13 cellular contexts compared by ENCODE assay signal in genomic region chr14:37591941-37592287, GRCh38. TPM values are rescaled to one million over a fixed set of nuclear protein-coding genes. Genes with fewer than 3 reads are reported as not detected.
DNase-seq lines count a peak whose midpoint lies in the region; ATAC-seq, FAIRE-seq and TF ChIP-seq lines count a peak whose summit lies in the region.
"Had no signal": no experiment of that assay in that cellular context is flagged by ENCODE, and none has a peak within 500 bp of the region (broad histone marks: within the 10 kb centered on the region; RNA-seq: fewer than 3 reads in every experiment).

No MANE protein-coding gene starts in this region.

- peak overlapping the region; percentile 99 for H3K27ac Mint-ChIP-seq in Caco-2 (ENCODE audit: unreplicated experiment)
- no peak overlapping the region for H3K27ac Mint-ChIP-seq in neural crest cell (ENCODE audit: unreplicated experiment)
- no peak overlapping the region for H3K27ac Mint-ChIP-seq in activated T-helper 17 cell treated with anti-CD3 and anti-CD28 coated beads, Interleukin-2, amount 50 U/mL, for 72 hours
- H3K27ac Mint-ChIP-seq: CD8-positive, alpha-beta T cell had no signal

- H4K20me1 ChIP-seq in endothelial cell of umbilical vein (replicated peaks; ENCODE audit: control insufficient read depth, extremely low read depth, insufficient read depth, low read length), result no peaks in the 10 kb centered on the region

- peaks cover 10% of the 10 kb centered on the region for H3K36me3 ChIP-seq in Caco-2 (ENCODE audit: control insufficient read depth, insufficient read depth, low read length)
- no peaks in the 10 kb centered on the region for H3K36me3 ChIP-seq in HUES64 (ENCODE audit: insufficient read depth, low read length)
- no peaks in the 10 kb centered on the region for H3K36me3 ChIP-seq in endothelial cell of umbilical vein (ENCODE audit: control insufficient read depth in 2 of 2, extremely low read depth in 1 of 2, insufficient read depth in 2 of 2, low read length in 2 of 2)

- no peaks in the 10 kb centered on the region for H3K9me1 ChIP-seq in endothelial cell of umbilical vein (replicated peaks; ENCODE audit: control insufficient read depth, extremely low read depth, insufficient read depth, low read length)

- H3K9ac ChIP-seq in HUES64 (ENCODE audit: low read depth, low read length) (no peak overlapping the region), endothelial cell of umbilical vein (replicated peaks; ENCODE audit: extremely low read depth, insufficient read depth, low read length) (no peak overlapping the region)

- peak overlapping the region; percentile 4 for H2AFZ ChIP-seq in endothelial cell of umbilical vein (ENCODE audit: low read depth, low read length)

- intact Hi-C loops in Caco-2 (cut with micrococcal nuclease; ENCODE audit: unreplicated experiment) (loop anchor here (1.0 to 2.0 kb wide), 3 partner anchors 263 to 346 kb away; no protein-coding TSS in a partner anchor), endothelial cell of umbilical vein (cut with micrococcal nuclease) (no loop called here)

- H3K9me3 ChIP-seq in Caco-2 (no peaks in the 10 kb centered on the region), HUES64 (ENCODE audit: insufficient read depth, low read depth, low read length) (no peaks in the 10 kb centered on the region), endothelial cell of umbilical vein (replicated peaks; ENCODE audit: control insufficient read depth, insufficient read depth, low read length) (no peaks in the 10 kb centered on the region)

- 2% methylated on average over 31 of the region's 31 CpGs for WGBS in HUES64

- peaks cover 88% of the 10 kb centered on the region for H3K36me3 Mint-ChIP-seq in Caco-2 (ENCODE audit: insufficient read depth, unreplicated experiment)
- peaks cover 3% of the 10 kb centered on the region for H3K36me3 Mint-ChIP-seq in neural crest cell (ENCODE audit: low read depth)
- peaks cover 24% of the 10 kb centered on the region for H3K36me3 Mint-ChIP-seq in activated T-helper 17 cell treated with anti-CD3 and anti-CD28 coated beads, Interleukin-2, amount 50 U/mL, for 72 hours (ENCODE audit: low read depth)
- H3K36me3 Mint-ChIP-seq: CD8-positive, alpha-beta T cell had no signal

- H3K27me3 Mint-ChIP-seq in Caco-2 (ENCODE audit: insufficient read depth, unreplicated experiment) (no peaks in the 10 kb centered on the region), neural crest cell (ENCODE audit: low read depth) (peaks cover 95% of the 10 kb centered on the region)
- peaks cover 63% of the 10 kb centered on the region for H3K27me3 Mint-ChIP-seq in activated T-helper 17 cell treated with anti-CD3 and anti-CD28 coated beads, Interleukin-2, amount 50 U/mL, for 72 hours

- CTCF ChIA-PET in Caco-2 (lab: Charles Lee), result interaction anchor here (1.2 kb wide), 1 partner anchor 361 kb away, joined by 6 read pairs; no protein-coding TSS in a partner anchor
- CTCF ChIA-PET in endothelial cell of umbilical vein (lab: Charles Lee), result interaction anchor here (1.1 kb wide), 1 partner anchor 345 kb away, joined by 3 read pairs; no protein-coding TSS in a partner anchor

- no peak for TF ChIP-seq POLR2A in endothelial cell of umbilical vein (IDR thresholded peaks at IDR 0.05; ENCODE audit: low read depth, low read length)

- H3K4me3 ChIP-seq in Caco-2 (ENCODE audit: low read depth, low read length) (peak overlapping the region; percentile 92), HUES64 (ENCODE audit: low read length) (peak overlapping the region; percentile 33), endothelial cell of umbilical vein (replicated peaks in 1 of 3; ENCODE audit: insufficient read depth in 1 of 3, low read depth in 1 of 3, low read length in 3 of 3) (no peak overlapping the region)

- no peak for ATAC-seq in activated T-helper 17 cell treated with anti-CD3 and anti-CD28 coated beads, Interleukin-2, amount 50 U/mL, for 72 hours (replicated peaks)
- ATAC-seq in HG03571 (IDR thresholded peaks at IDR 0.05; ENCODE audit: unreplicated experiment) (no peak), GM18873 (IDR thresholded peaks at IDR 0.05; ENCODE audit: low FRiP score, unreplicated experiment) (no peak), HG03460 (IDR thresholded peaks at IDR 0.05; ENCODE audit: unreplicated experiment) (no peak)
- ATAC-seq: CD8-positive, alpha-beta T cell had no signal

- POLR2A ChIA-PET in Caco-2 (lab: Charles Lee) (no interaction called here), endothelial cell of umbilical vein (lab: Charles Lee) (no interaction called here)

- DNase-seq in Caco-2 (peak in 1 of 2 experiments; percentile 83), endothelial cell of umbilical vein (ENCODE audit: low read depth, low spot score) (no peak), neural crest cell (ENCODE audit: low read depth, low spot score) (no peak)
- DNase-seq: CD8-positive, alpha-beta T cell; NCI-H774; SW 1271 had no signal

- dilution Hi-C loops in endothelial cell of umbilical vein (cut with MboI; ENCODE audit: extremely low pct_ligation_motif_present, low sequenced_read_pairs), result no loop called here

- H3K27me3 ChIP-seq in Caco-2 (replicated peaks; ENCODE audit: control insufficient read depth, insufficient read depth, low read length), result no peaks in the 10 kb centered on the region
- H3K27me3 ChIP-seq in HUES64 (ENCODE audit: insufficient read depth, low read length), result peaks cover 99% of the 10 kb centered on the region
- H3K27me3 ChIP-seq in endothelial cell of umbilical vein (ENCODE audit: control insufficient read depth in 2 of 2, insufficient read depth in 2 of 2, low read length in 2 of 2), result peaks cover 73 to 88% of the 10 kb centered on the region in 2 experiments

- no peak overlapping the region for H3K4me2 ChIP-seq in endothelial cell of umbilical vein (ENCODE audit: insufficient read depth, low read length)

- FAIRE-seq in endothelial cell of umbilical vein (lab: Jason Lieb, UNC), result no peak

- no peaks in the 10 kb centered on the region for H3K79me2 ChIP-seq in endothelial cell of umbilical vein (ENCODE audit: control insufficient read depth, insufficient read depth, low read length)

- no peak for TF ChIP-seq CTCF in Caco-2 (IDR thresholded peaks at IDR 0.05; ENCODE audit: insufficient read depth in 1 of 2, low read depth in 1 of 2, low read length in 1 of 2, severe bottlenecking in 1 of 2, unreplicated experiment in 1 of 2)
- no peak for TF ChIP-seq CTCF in endothelial cell of umbilical vein (IDR thresholded peaks at IDR 0.05; ENCODE audit: extremely low read depth in 1 of 2, insufficient read depth in 1 of 2, low read depth in 1 of 2, low read length in 2 of 2)
- no peak for TF ChIP-seq CTCF in neural crest cell (conservative IDR thresholded peaks at IDR 0.05)

- BruUV-seq in Caco-2 (replicated peaks; lab: Mats Ljungman, UMichigan), result no TSS peak
- no TSS peak for BruUV-seq in endothelial cell of umbilical vein (replicated peaks; lab: Mats Ljungman, UMichigan)

- H3K4me1 ChIP-seq in Caco-2 (peaks cover 5% of the 10 kb centered on the region), HUES64 (ENCODE audit: insufficient read depth, low read length) (peaks cover 20% of the 10 kb centered on the region; the same call in 1 of the 2 replicates), endothelial cell of umbilical vein (ENCODE audit: control insufficient read depth, extremely low read depth, insufficient read depth, low read length) (peaks cover 9% of the 10 kb centered on the region)

- H3K9me3 Mint-ChIP-seq in Caco-2 (ENCODE audit: unreplicated experiment) (no peaks in the 10 kb centered on the region), neural crest cell (no peaks in the 10 kb centered on the region)
- peaks cover 7% of the 10 kb centered on the region for H3K9me3 Mint-ChIP-seq in activated T-helper 17 cell treated with anti-CD3 and anti-CD28 coated beads, Interleukin-2, amount 50 U/mL, for 72 hours
- H3K9me3 Mint-ChIP-seq: CD8-positive, alpha-beta T cell had no signal

- peak overlapping the region; percentile 84 for H3K4me3 Mint-ChIP-seq in Caco-2 (ENCODE audit: unreplicated experiment)
- peak overlapping the region; percentile 71 for H3K4me3 Mint-ChIP-seq in neural crest cell
- H3K4me3 Mint-ChIP-seq in activated T-helper 17 cell treated with anti-CD3 and anti-CD28 coated beads, Interleukin-2, amount 50 U/mL, for 72 hours, result no peak overlapping the region
- H3K4me3 Mint-ChIP-seq: CD8-positive, alpha-beta T cell had no signal

- no peak overlapping the region for H3K27ac ChIP-seq in HUES64 (ENCODE audit: low read depth, low read length)
- no peak overlapping the region for H3K27ac ChIP-seq in endothelial cell of umbilical vein (ENCODE audit: insufficient read depth, low read depth, low read length)

- H3K4me1 Mint-ChIP-seq in Caco-2 (ENCODE audit: low read depth, unreplicated experiment), result peaks cover 7% of the 10 kb centered on the region
- peaks cover 35% of the 10 kb centered on the region for H3K4me1 Mint-ChIP-seq in neural crest cell
- peaks cover 7% of the 10 kb centered on the region for H3K4me1 Mint-ChIP-seq in activated T-helper 17 cell treated with anti-CD3 and anti-CD28 coated beads, Interleukin-2, amount 50 U/mL, for 72 hours

RNA-seq across cellular contexts. Expression of gene FOXA1, which starts 3.1 kb away (rescaled TPM):
- 271 and 291 TPM in 2 replicates for total RNA-seq in Caco-2 (2022)
- polyA plus RNA-seq in HUES64 (2013, experiment 1 of 2), result 0.60 TPM
- polyA plus RNA-seq in HUES64 (2013, experiment 2 of 2), result 0.82 TPM
- not detected in 2 replicates for total RNA-seq in endothelial cell of umbilical vein
- 0.06 TPM in 1 of 2 replicates, not detected in the other for polyA plus RNA-seq in endothelial cell of umbilical vein
- polyA plus RNA-seq in endothelial cell of umbilical vein (2011; cell fraction: cytosol; rRNA removed), result 0.03 TPM in 2 replicates
- polyA plus RNA-seq in endothelial cell of umbilical vein (2011; cell fraction: nucleus; rRNA removed), result 0.04 TPM in 1 of 2 replicates, not detected in the other
- polyA plus RNA-seq in endothelial cell of umbilical vein (2012), result 0.25 and 0.62 TPM in 2 replicates
- polyA minus RNA-seq in endothelial cell of umbilical vein, result not detected in 2 replicates
- 4.9 TPM for polyA minus RNA-seq in endothelial cell of umbilical vein (2011; cell fraction: cytosol; rRNA and poly(A)+ RNA removed)
- polyA minus RNA-seq in endothelial cell of umbilical vein (2011; cell fraction: nucleus; rRNA and poly(A)+ RNA removed), result not detected in 2 replicates
- not detected in 2 replicates for total RNA-seq in neural crest cell
- under 1 TPM in 1 of 2 donors, not detected in 1; 0.21 TPM for total RNA-seq in activated T-helper 17 cell treated with anti-CD3 and anti-CD28 coated beads, Interleukin-2, amount 50 U/mL, for 72 hours
- total RNA-seq: CD8-positive, alpha-beta T cell had no signal
- polyA plus RNA-seq: IgD-negative memory B cell had no signal

RNA-seq across cellular contexts. Expression of gene TTC6, which starts 3.5 kb away (rescaled TPM):
- 19.4 and 25.1 TPM in 2 replicates for total RNA-seq in Caco-2 (2022)
- not detected for polyA plus RNA-seq in HUES64 (2013, experiment 1 of 2)
- polyA plus RNA-seq in HUES64 (2013, experiment 2 of 2), result 0.57 TPM
- 0.75 TPM in 1 of 2 replicates, not detected in the other for total RNA-seq in endothelial cell of umbilical vein
- polyA plus RNA-seq in endothelial cell of umbilical vein, result not detected in 2 replicates
- polyA plus RNA-seq in endothelial cell of umbilical vein (2011; cell fraction: cytosol; rRNA removed), result not detected in 2 replicates
- 0.06 and 0.37 TPM in 2 replicates for polyA plus RNA-seq in endothelial cell of umbilical vein (2011; cell fraction: nucleus; rRNA removed)
- 0.07 TPM in 1 of 2 replicates, not detected in the other for polyA plus RNA-seq in endothelial cell of umbilical vein (2012)
- not detected in 2 replicates for polyA minus RNA-seq in endothelial cell of umbilical vein
- polyA minus RNA-seq in endothelial cell of umbilical vein (2011; cell fraction: cytosol; rRNA and poly(A)+ RNA removed), result not detected
- polyA minus RNA-seq in endothelial cell of umbilical vein (2011; cell fraction: nucleus; rRNA and poly(A)+ RNA removed), result 0.19 and 0.29 TPM in 2 replicates
- 0.40 TPM in 1 of 2 replicates, not detected in the other for total RNA-seq in neural crest cell
- not detected for total RNA-seq in activated T-helper 17 cell treated with anti-CD3 and anti-CD28 coated beads, Interleukin-2, amount 50 U/mL, for 72 hours
- total RNA-seq: activated CD8-positive, alpha-beta memory T cell treated with anti-CD3 and anti-CD28 coated beads for 36 hours; CD8-positive, alpha-beta T cell had no signal
- polyA plus RNA-seq: IgD-negative memory B cell had no signal

Comparison
In these comparisons a context has a peak if more than half of its experiments do, and no peak if none do; other contexts are left out.
1. H3K4me3 ChIP-seq: peak in Caco-2 (single experiment) and HUES64 (single experiment); none in endothelial cell of umbilical vein (0 of 3).
2. RNA of gene FOXA1, which starts 3.1 kb away (total RNA-seq): 271 to 291 TPM in Caco-2; 0.21 TPM in activated T-helper 17 cell treated with anti-CD3 and anti-CD28 coated beads, Interleukin-2, amount 50 U/mL, for 72 hours, not detected in endothelial cell of umbilical vein and not detected in neural crest cell; every median in the first group is over 100 times any median in the second.
3. RNA of gene TTC6, which starts 3.5 kb away (total RNA-seq): 19.4 to 25.1 TPM in Caco-2; 0.75 TPM in endothelial cell of umbilical vein, 0.40 TPM in neural crest cell and not detected in activated T-helper 17 cell treated with anti-CD3 and anti-CD28 coated beads, Interleukin-2, amount 50 U/mL, for 72 hours; every median in the first group is over 10 times any median in the second.